Comparison of ENCODE assay signal across 8 cellular contexts in genomic region chr1:167454304-167454928, GRCh38.
A peak's percentile ranks its signal among the peaks of the same experiment; 100 is the strongest.
DNase-seq lines count a peak whose midpoint lies in the region; FAIRE-seq and TF ChIP-seq lines count a peak whose summit lies in the region.

No MANE protein-coding gene starts in this region.

- peak overlapping the region; percentile 52 for H3K4me3 ChIP-seq in WERI-Rb-1 (ENCODE audit: low read depth, low read length)
- peak overlapping the region; percentile 70 for H3K4me3 ChIP-seq in fibroblast of villous mesenchyme (ENCODE audit: low read depth, low read length)
- H3K4me3 ChIP-seq in small intestine (ENCODE audit: low read depth in 1 of 2, low read length in 2 of 2) = peak overlapping the region; percentile 75

- no peak for TF ChIP-seq POLR2A in H54 (IDR thresholded peaks at IDR 0.05; ENCODE audit: low read depth, low read length)

- H3K27ac Mint-ChIP-seq in activated CD4-positive, alpha-beta T cell treated with anti-CD3 and anti-CD28 coated beads, Interleukin-2, amount 10 ng/mL, durations not matched to agents 24 days and 14 days = peak overlapping the region; percentile 77

- H3K36me3 Mint-ChIP-seq in activated CD4-positive, alpha-beta T cell treated with anti-CD3 and anti-CD28 coated beads, Interleukin-2, amount 10 ng/mL, durations not matched to agents 24 days and 14 days (ENCODE audit: low read depth) = peaks cover 30% of the 10 kb centered on the region

- H3K9me3 ChIP-seq in WERI-Rb-1 (ENCODE audit: severe bottlenecking) (no peaks in the 10 kb centered on the region), small intestine (ENCODE audit: control insufficient read depth, low read depth) (no peaks in the 10 kb centered on the region)

- peaks cover 47% of the 10 kb centered on the region for H3K4me1 Mint-ChIP-seq in activated CD4-positive, alpha-beta T cell treated with anti-CD3 and anti-CD28 coated beads, Interleukin-2, amount 10 ng/mL, durations not matched to agents 24 days and 14 days

- intact Hi-C loops in activated CD4-positive, alpha-beta T cell treated with anti-CD3 and anti-CD28 coated beads, Interleukin-2, amount 10 ng/mL, durations not matched to agents 24 days and 14 days (cut with micrococcal nuclease) = loop anchor here (1.0 to 2.0 kb wide), 2 partner anchors 60 to 78 kb away; no protein-coding TSS in a partner anchor

- TF ChIP-seq CTCF in WERI-Rb-1 (IDR thresholded peaks at IDR 0.05; ENCODE audit: low read depth, low read length) (no peak), fibroblast of villous mesenchyme (IDR thresholded peaks at IDR 0.05; ENCODE audit: insufficient read depth, low read depth, low read length) (no peak)

- peak overlapping the region; percentile 14; the same call in 1 of the 2 replicates for H3K27ac ChIP-seq in WERI-Rb-1
- peak overlapping the region; percentile 28 to 79 for H3K27ac ChIP-seq in small intestine (ENCODE audit: low read depth in 1 of 2, low read length in 1 of 2)

- H3K27me3 Mint-ChIP-seq in activated CD4-positive, alpha-beta T cell treated with anti-CD3 and anti-CD28 coated beads, Interleukin-2, amount 10 ng/mL, durations not matched to agents 24 days and 14 days = no peaks in the 10 kb centered on the region

- H3K36me3 ChIP-seq in WERI-Rb-1 = no peaks in the 10 kb centered on the region
- no peaks in the 10 kb centered on the region for H3K36me3 ChIP-seq in small intestine (ENCODE audit: control insufficient read depth in 2 of 2, insufficient read depth in 2 of 2, low read length in 2 of 2)

- no peaks in the 10 kb centered on the region for H3K4me1 ChIP-seq in small intestine (ENCODE audit: control insufficient read depth in 2 of 2, insufficient read depth in 1 of 2, low read depth in 1 of 2, low read length in 1 of 2)

- peak overlapping the region; percentile 86 for H3K4me3 Mint-ChIP-seq in activated CD4-positive, alpha-beta T cell treated with anti-CD3 and anti-CD28 coated beads, Interleukin-2, amount 10 ng/mL, durations not matched to agents 24 days and 14 days

- FAIRE-seq in small intestine (lab: Jason Lieb, UNC) (no peak), H54 (lab: Jason Lieb, UNC) (no peak)

- H3K9me3 Mint-ChIP-seq in activated CD4-positive, alpha-beta T cell treated with anti-CD3 and anti-CD28 coated beads, Interleukin-2, amount 10 ng/mL, durations not matched to agents 24 days and 14 days = no peaks in the 10 kb centered on the region

- WGBS in small intestine, 3 donors = 25 to 28% (median 26%) methylated on average over 18 to 21 of the region's 21 CpGs

- no peaks in the 10 kb centered on the region for H3K27me3 ChIP-seq in WERI-Rb-1 (ENCODE audit: insufficient read depth, low read depth, severe bottlenecking)
- no peaks in the 10 kb centered on the region for H3K27me3 ChIP-seq in small intestine (ENCODE audit: control insufficient read depth in 2 of 2, insufficient read depth in 2 of 2, low read length in 2 of 2)

- no peak for DNase-seq in activated CD4-positive, alpha-beta T cell treated with anti-CD3 and anti-CD28 coated beads, Interleukin-2, amount 10 ng/mL, durations not matched to agents 24 days and 14 days
- no peak for DNase-seq in activated CD4-positive, alpha-beta T cell treated with anti-CD3 and anti-CD28 coated beads for 48 hours
- DNase-seq in WERI-Rb-1 = peak; percentile 35
- no peak for DNase-seq in fibroblast of villous mesenchyme (ENCODE audit: low read depth)
- no peak for DNase-seq in small intestine
- no peak for DNase-seq in NCI-H1417 (lab: John Stamatoyannopoulos, UW)
- no peak for DNase-seq in NK-92 treated with Interleukin-12 subunit alpha and Interleukin-12 subunit beta, amount 100 ng/mL, for 24 hours (lab: John Stamatoyannopoulos, UW)
- DNase-seq in H54 (ENCODE audit: insufficient read length, low spot score) = no peak
